ENCODE assay signal across 1 cellular context in genomic region chr20:62302341-62303048, GRCh38.
A peak's percentile ranks its signal among the peaks of the same experiment; 100 is the strongest.
TF ChIP-seq lines count a peak whose summit lies in the region.

Gene ADRM1 (plus strand): TSS chr20:62302997. CDS start chr20:62303569, 572 bp downstream.

TF ChIP-seq in HepG2, 621 proteins besides CTCF, POLR2A, EP300 and RAD21 (continued from another document and continues in another):
- TF ChIP-seq, protein P1, sequence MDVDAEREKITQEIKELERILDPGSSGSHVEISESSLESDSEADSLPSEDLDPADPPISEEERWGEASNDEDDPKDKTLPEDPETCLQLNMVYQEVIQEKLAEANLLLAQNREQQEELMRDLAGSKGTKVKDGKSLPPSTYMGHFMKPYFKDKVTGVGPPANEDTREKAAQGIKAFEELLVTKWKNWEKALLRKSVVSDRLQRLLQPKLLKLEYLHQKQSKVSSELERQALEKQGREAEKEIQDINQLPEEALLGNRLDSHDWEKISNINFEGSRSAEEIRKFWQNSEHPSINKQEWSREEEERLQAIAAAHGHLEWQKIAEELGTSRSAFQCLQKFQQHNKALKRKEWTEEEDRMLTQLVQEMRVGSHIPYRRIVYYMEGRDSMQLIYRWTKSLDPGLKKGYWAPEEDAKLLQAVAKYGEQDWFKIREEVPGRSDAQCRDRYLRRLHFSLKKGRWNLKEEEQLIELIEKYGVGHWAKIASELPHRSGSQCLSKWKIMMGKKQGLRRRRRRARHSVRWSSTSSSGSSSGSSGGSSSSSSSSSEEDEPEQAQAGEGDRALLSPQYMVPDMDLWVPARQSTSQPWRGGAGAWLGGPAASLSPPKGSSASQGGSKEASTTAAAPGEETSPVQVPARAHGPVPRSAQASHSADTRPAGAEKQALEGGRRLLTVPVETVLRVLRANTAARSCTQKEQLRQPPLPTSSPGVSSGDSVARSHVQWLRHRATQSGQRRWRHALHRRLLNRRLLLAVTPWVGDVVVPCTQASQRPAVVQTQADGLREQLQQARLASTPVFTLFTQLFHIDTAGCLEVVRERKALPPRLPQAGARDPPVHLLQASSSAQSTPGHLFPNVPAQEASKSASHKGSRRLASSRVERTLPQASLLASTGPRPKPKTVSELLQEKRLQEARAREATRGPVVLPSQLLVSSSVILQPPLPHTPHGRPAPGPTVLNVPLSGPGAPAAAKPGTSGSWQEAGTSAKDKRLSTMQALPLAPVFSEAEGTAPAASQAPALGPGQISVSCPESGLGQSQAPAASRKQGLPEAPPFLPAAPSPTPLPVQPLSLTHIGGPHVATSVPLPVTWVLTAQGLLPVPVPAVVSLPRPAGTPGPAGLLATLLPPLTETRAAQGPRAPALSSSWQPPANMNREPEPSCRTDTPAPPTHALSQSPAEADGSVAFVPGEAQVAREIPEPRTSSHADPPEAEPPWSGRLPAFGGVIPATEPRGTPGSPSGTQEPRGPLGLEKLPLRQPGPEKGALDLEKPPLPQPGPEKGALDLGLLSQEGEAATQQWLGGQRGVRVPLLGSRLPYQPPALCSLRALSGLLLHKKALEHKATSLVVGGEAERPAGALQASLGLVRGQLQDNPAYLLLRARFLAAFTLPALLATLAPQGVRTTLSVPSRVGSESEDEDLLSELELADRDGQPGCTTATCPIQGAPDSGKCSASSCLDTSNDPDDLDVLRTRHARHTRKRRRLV (CRISPR knock-in tag; IDR thresholded peaks at IDR 0.05), result 0 out of 2 replicates have a peak, but pooled peaks have one; percentile 4
- peak in 1 of 2 experiments; percentile 20; a peak in 1 of 4 replicates for TF ChIP-seq NR2F1 (CRISPR knock-in tag; IDR thresholded peaks at IDR 0.05)
- TF ChIP-seq, protein P2, sequence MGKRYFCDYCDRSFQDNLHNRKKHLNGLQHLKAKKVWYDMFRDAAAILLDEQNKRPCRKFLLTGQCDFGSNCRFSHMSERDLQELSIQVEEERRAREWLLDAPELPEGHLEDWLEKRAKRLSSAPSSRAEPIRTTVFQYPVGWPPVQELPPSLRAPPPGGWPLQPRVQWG (CRISPR knock-in tag; IDR thresholded peaks at IDR 0.05; ENCODE audit: borderline replicate concordance, low read depth), result no peak
- peak; percentile 88 for TF ChIP-seq NR2C2 (CRISPR knock-in tag; IDR thresholded peaks at IDR 0.05; ENCODE audit: borderline replicate concordance)
- TF ChIP-seq SETDB1 (CRISPR knock-in tag; IDR thresholded peaks at IDR 0.05; ENCODE audit: borderline replicate concordance), result no peak
- TF ChIP-seq CBX2 (IDR thresholded peaks at IDR 0.05; ENCODE audit: low read depth, low read length), result no peak
- 0 out of 2 replicates have a peak, but pooled peaks have one; percentile 60 for TF ChIP-seq CBX2 (CRISPR knock-in tag; IDR thresholded peaks at IDR 0.05; ENCODE audit: low read depth)
- TF ChIP-seq ZNF512B (CRISPR knock-in tag; IDR thresholded peaks at IDR 0.05; ENCODE audit: borderline replicate concordance), result no peak
- TF ChIP-seq TAF15 (IDR thresholded peaks at IDR 0.05; ENCODE audit: low read depth, low read length, poor library complexity, severe bottlenecking), result peak; percentile 100
- TF ChIP-seq RORA (CRISPR knock-in tag; IDR thresholded peaks at IDR 0.05), result no peak
- TF ChIP-seq, protein P3, sequence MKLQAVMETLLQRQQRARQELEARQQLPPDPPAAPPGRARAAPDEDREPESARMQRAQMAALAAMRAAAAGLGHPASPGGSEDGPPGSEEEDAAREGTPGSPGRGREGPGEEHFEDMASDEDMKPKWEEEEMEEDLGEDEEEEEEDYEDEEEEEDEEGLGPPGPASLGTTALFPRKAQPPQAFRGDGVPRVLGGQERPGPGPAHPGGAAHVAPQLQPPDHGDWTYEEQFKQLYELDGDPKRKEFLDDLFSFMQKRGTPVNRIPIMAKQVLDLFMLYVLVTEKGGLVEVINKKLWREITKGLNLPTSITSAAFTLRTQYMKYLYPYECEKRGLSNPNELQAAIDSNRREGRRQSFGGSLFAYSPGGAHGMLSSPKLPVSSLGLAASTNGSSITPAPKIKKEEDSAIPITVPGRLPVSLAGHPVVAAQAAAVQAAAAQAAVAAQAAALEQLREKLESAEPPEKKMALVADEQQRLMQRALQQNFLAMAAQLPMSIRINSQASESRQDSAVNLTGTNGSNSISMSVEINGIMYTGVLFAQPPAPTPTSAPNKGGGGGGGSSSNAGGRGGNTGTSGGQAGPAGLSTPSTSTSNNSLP (IDR thresholded peaks at IDR 0.05; ENCODE audit: low read depth, low read length), result no peak
- TF ChIP-seq SYNCRIP (IDR thresholded peaks at IDR 0.05; ENCODE audit: insufficient read depth, low read depth, low read length), result no peak
- TF ChIP-seq MLX (CRISPR knock-in tag; IDR thresholded peaks at IDR 0.05), result no peak
- TF ChIP-seq MEIS1 (CRISPR knock-in tag; IDR thresholded peaks at IDR 0.05; ENCODE audit: borderline replicate concordance), result peak; percentile 47; the same call in 1 of the 2 replicates
- TF ChIP-seq NFYC (CRISPR knock-in tag; IDR thresholded peaks at IDR 0.05), result peak; percentile 97
- TF ChIP-seq IRX3 (CRISPR knock-in tag; IDR thresholded peaks at IDR 0.05; ENCODE audit: borderline replicate concordance, low read depth), result peak; percentile 65; the same call in 1 of the 2 replicates
- TF ChIP-seq MEIS2 (CRISPR knock-in tag; IDR thresholded peaks at IDR 0.05), result peak; percentile 60; the same call in 1 of the 2 replicates
- peak; percentile 50; the same call in 1 of the 2 replicates for TF ChIP-seq ZNF607 (CRISPR knock-in tag; IDR thresholded peaks at IDR 0.05; ENCODE audit: borderline replicate concordance)
- TF ChIP-seq ETV5 (CRISPR knock-in tag; IDR thresholded peaks at IDR 0.05; ENCODE audit: borderline replicate concordance), result peak; percentile 94
- TF ChIP-seq MLLT10 (CRISPR knock-in tag; IDR thresholded peaks at IDR 0.05), result no peak
- 0 out of 2 replicates have a peak, but pooled peaks have one; percentile 58 for TF ChIP-seq STAT5B (CRISPR knock-in tag; IDR thresholded peaks at IDR 0.05)
- no peak for TF ChIP-seq RAD51 (IDR thresholded peaks at IDR 0.05; ENCODE audit: borderline replicate concordance)
- peak; percentile 90 for TF ChIP-seq JARID2 (CRISPR knock-in tag; IDR thresholded peaks at IDR 0.05; ENCODE audit: insufficient replicate concordance)
- TF ChIP-seq, protein P4, sequence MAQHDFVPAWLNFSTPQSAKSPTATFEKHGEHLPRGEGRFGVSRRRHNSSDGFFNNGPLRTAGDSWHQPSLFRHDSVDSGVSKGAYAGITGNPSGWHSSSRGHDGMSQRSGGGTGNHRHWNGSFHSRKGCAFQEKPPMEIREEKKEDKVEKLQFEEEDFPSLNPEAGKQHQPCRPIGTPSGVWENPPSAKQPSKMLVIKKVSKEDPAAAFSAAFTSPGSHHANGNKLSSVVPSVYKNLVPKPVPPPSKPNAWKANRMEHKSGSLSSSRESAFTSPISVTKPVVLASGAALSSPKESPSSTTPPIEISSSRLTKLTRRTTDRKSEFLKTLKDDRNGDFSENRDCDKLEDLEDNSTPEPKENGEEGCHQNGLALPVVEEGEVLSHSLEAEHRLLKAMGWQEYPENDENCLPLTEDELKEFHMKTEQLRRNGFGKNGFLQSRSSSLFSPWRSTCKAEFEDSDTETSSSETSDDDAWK (CRISPR knock-in tag; IDR thresholded peaks at IDR 0.05), result no peak
- TF ChIP-seq HNRNPLL (IDR thresholded peaks at IDR 0.05; ENCODE audit: low read depth, low read length, poor library complexity, severe bottlenecking), result peak; percentile 88
- TF ChIP-seq JDP2 (CRISPR knock-in tag; IDR thresholded peaks at IDR 0.05; ENCODE audit: borderline replicate concordance), result no peak; the same call in 1 of the 2 replicates
- TF ChIP-seq, protein P5, sequence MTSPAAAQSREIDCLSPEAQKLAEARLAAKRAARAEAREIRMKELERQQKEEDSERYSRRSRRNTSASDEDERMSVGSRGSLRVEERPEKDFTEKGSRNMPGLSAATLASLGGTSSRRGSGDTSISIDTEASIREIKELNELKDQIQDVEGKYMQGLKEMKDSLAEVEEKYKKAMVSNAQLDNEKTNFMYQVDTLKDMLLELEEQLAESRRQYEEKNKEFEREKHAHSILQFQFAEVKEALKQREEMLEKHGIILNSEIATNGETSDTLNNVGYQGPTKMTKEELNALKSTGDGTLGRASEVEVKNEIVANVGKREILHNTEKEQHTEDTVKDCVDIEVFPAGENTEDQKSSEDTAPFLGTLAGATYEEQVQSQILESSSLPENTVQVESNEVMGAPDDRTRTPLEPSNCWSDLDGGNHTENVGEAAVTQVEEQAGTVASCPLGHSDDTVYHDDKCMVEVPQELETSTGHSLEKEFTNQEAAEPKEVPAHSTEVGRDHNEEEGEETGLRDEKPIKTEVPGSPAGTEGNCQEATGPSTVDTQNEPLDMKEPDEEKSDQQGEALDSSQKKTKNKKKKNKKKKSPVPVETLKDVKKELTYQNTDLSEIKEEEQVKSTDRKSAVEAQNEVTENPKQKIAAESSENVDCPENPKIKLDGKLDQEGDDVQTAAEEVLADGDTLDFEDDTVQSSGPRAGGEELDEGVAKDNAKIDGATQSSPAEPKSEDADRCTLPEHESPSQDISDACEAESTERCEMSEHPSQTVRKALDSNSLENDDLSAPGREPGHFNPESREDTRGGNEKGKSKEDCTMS (CRISPR knock-in tag; conservative IDR thresholded peaks at IDR 0.05), result no peak
- TF ChIP-seq MTERF4 (CRISPR knock-in tag; IDR thresholded peaks at IDR 0.05), result no peak; the same call in 1 of the 2 replicates
- peak; percentile 87 for TF ChIP-seq PHF21A (CRISPR knock-in tag; IDR thresholded peaks at IDR 0.05)
- peak; percentile 38; the same call in 1 of the 2 replicates for TF ChIP-seq HIC2 (CRISPR knock-in tag; IDR thresholded peaks at IDR 0.05; ENCODE audit: low read depth)
- no peak for TF ChIP-seq SMYD3 (CRISPR knock-in tag; IDR thresholded peaks at IDR 0.05)
- peak; percentile 81; the same call in 1 of the 2 replicates for TF ChIP-seq MAFF (IDR thresholded peaks at IDR 0.05; ENCODE audit: low read depth, low read length)
- no peak for TF ChIP-seq ZNF367 (CRISPR knock-in tag; IDR thresholded peaks at IDR 0.05; ENCODE audit: borderline replicate concordance)
- TF ChIP-seq ZNF737 (CRISPR knock-in tag; IDR thresholded peaks at IDR 0.05; ENCODE audit: borderline replicate concordance), result no peak
- TF ChIP-seq PRPF4 (IDR thresholded peaks at IDR 0.05; ENCODE audit: low read depth, low read length, poor library complexity, severe bottlenecking), result no peak
- no peak for TF ChIP-seq WIZ (CRISPR knock-in tag; IDR thresholded peaks at IDR 0.05)
- TF ChIP-seq NCOA2 (CRISPR knock-in tag; IDR thresholded peaks at IDR 0.05), result peak; percentile 70
- no peak for TF ChIP-seq HNRNPH1 (optimal IDR thresholded peaks at IDR 0.05; ENCODE audit: low read depth, low read length)
- TF ChIP-seq BATF2 (CRISPR knock-in tag; IDR thresholded peaks at IDR 0.05), result no peak
- TF ChIP-seq GABPA (IDR thresholded peaks at IDR 0.05; ENCODE audit: low read depth, low read length), result peak; percentile 96
- TF ChIP-seq GABPA (CRISPR knock-in tag; IDR thresholded peaks at IDR 0.05; ENCODE audit: low read depth), result peak; percentile 92
- TF ChIP-seq ZNF644 (CRISPR knock-in tag; IDR thresholded peaks at IDR 0.05; ENCODE audit: low read depth), result no peak
- TF ChIP-seq FOXP1 (IDR thresholded peaks at IDR 0.05), result no peak
- peak; percentile 52; the same call in 1 of the 2 replicates for TF ChIP-seq FOXP1 (CRISPR knock-in tag; IDR thresholded peaks at IDR 0.05)
- TF ChIP-seq RFXAP (CRISPR knock-in tag; IDR thresholded peaks at IDR 0.05; ENCODE audit: borderline replicate concordance), result peak; percentile 86; the same call in 1 of the 2 replicates
